In the genomic region with DNA sequence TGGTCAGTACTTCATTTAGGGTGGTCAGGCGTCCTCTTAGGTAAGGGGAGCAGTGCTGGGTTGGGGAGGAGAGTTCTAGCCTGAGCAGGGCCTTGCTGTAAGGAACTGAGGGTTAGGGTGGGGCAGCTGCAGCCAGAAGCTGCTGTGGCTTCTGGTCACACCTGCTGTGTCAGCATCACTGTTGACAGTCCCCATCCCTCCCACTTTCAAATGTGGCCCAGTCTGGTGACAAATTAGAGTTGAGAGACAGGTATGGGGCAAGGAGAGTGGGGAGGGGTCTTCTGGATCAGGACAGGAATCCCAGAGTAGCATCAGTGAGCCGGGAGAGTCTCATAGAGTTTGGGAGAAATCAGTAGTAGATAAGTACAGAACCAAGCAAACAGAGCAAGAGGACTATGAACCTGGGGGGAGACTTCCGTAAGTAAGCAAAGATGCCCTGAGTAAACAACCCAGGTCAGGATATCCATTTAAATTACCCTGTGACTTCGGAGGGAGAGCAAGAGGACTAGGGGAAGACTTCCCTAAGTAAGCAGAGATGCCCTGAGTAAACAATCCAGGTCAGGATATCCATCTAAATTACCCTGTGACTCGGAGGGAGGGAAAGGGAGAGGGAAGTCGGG, we compare ENCODE assay signal across 10 cellular contexts. TPM values are rescaled to one million over a fixed set of nuclear protein-coding genes. Genes with fewer than 3 reads are reported as not detected.
DNase-seq lines count a peak whose midpoint lies in the region; ATAC-seq and TF ChIP-seq lines count a peak whose summit lies in the region.
"Had no signal": no experiment of that assay in that cellular context is flagged by ENCODE, and none has a peak within 500 bp of the region (broad histone marks: within the 10 kb centered on the region; RNA-seq: fewer than 3 reads in every experiment).

No MANE protein-coding gene starts in this region.

- peak overlapping the region; percentile 25 for H3K27ac Mint-ChIP-seq in GM23338
- H3K27ac Mint-ChIP-seq in activated CD8-positive, alpha-beta T cell treated with anti-CD3 and anti-CD28 coated beads, Interleukin-2, amount 10 ng/mL, durations not matched to agents 7 days and 5 days: peak overlapping the region; percentile 48

- no peaks in the 10 kb centered on the region for H3K9me3 Mint-ChIP-seq in GM23338
- H3K9me3 Mint-ChIP-seq in activated CD8-positive, alpha-beta T cell treated with anti-CD3 and anti-CD28 coated beads, Interleukin-2, amount 10 ng/mL, durations not matched to agents 7 days and 5 days (ENCODE audit: insufficient read depth): no peaks in the 10 kb centered on the region

- H3K9me3 ChIP-seq in right lobe of liver: no peaks in the 10 kb centered on the region

- ATAC-seq in GM23338 (no peak), right lobe of liver (peak in 3 of 4 donors; percentile 17 to 43 (median 21)), GM18498 (IDR thresholded peaks at IDR 0.05; ENCODE audit: unreplicated experiment) (no peak), HG03432 (IDR thresholded peaks at IDR 0.05; ENCODE audit: unreplicated experiment) (no peak)
- no peak for ATAC-seq in activated CD8-positive, alpha-beta T cell treated with anti-CD3 and anti-CD28 coated beads, Interleukin-2, amount 10 ng/mL, durations not matched to agents 7 days and 5 days

- no peaks in the 10 kb centered on the region for H3K27me3 ChIP-seq in GM23338 (ENCODE audit: insufficient read depth)
- no peaks in the 10 kb centered on the region for H3K27me3 ChIP-seq in right lobe of liver

- 0 out of 2 replicates have a peak, but pooled peaks cover 6% of the 10 kb centered on the region for H3K4me1 ChIP-seq in GM23338 (ENCODE audit: insufficient read depth)
- H3K4me1 ChIP-seq in right lobe of liver: peaks cover 7 to 65% (median 33%) of the 10 kb centered on the region in 4 donors

- H3K4me1 Mint-ChIP-seq in GM23338: peaks cover 19% of the 10 kb centered on the region
- H3K4me1 Mint-ChIP-seq in activated CD8-positive, alpha-beta T cell treated with anti-CD3 and anti-CD28 coated beads, Interleukin-2, amount 10 ng/mL, durations not matched to agents 7 days and 5 days (ENCODE audit: low read depth): peaks cover 36% of the 10 kb centered on the region

- no peaks in the 10 kb centered on the region for H3K36me3 ChIP-seq in GM23338 (ENCODE audit: insufficient read depth)
- H3K36me3 ChIP-seq in right lobe of liver: peaks cover 0 to 19% (median 8%) of the 10 kb centered on the region in 4 donors

- no peaks in the 10 kb centered on the region for H3K9me2 ChIP-seq in GM23338 (ENCODE audit: insufficient read depth)

- H3K27ac ChIP-seq in 22Rv1: peak overlapping the region; percentile 26; the same call in 1 of the 2 replicates
- 0 out of 2 replicates have a peak overlapping the region, but pooled peaks have one; percentile 48 for H3K27ac ChIP-seq in GM23338 (ENCODE audit: low read depth)
- peak overlapping the region in 1 of 3 donors; percentile 70 for H3K27ac ChIP-seq in right lobe of liver

- H3K79me2 ChIP-seq in GM23338 (replicated peaks; ENCODE audit: insufficient read depth): no peaks in the 10 kb centered on the region

- H2AFZ ChIP-seq in GM23338: no peak overlapping the region

- TF ChIP-seq POLR2A in right lobe of liver (IDR thresholded peaks at IDR 0.05): no peak

- DNase-seq in GM23338 (ENCODE audit: low spot score) (no peak), right lobe of liver (no peak), NCI-H1105 (lab: John Stamatoyannopoulos, UW) (no peak), NCI-H2081 (lab: John Stamatoyannopoulos, UW) (no peak)
- DNase-seq in activated CD8-positive, alpha-beta T cell treated with anti-CD3 and anti-CD28 coated beads, Interleukin-2, amount 10 ng/mL, durations not matched to agents 7 days and 5 days: no peak
- DNase-seq: NCI-H1436 treated with DMSO at 0.1 percent for 48 hours, T1000 had no signal

- H3K4me3 Mint-ChIP-seq in GM23338: no peak overlapping the region; the same call in 2 of the 3 replicates
- H3K4me3 Mint-ChIP-seq in activated CD8-positive, alpha-beta T cell treated with anti-CD3 and anti-CD28 coated beads, Interleukin-2, amount 10 ng/mL, durations not matched to agents 7 days and 5 days: no peak overlapping the region

- 30% methylated on average over 6 of the region's 6 CpGs for WGBS in right lobe of liver (ENCODE audit: insufficient coverage, low coverage, low lambda C conversion rate, missing lambda C conversion rate)

- CTCF ChIA-PET in activated CD8-positive, alpha-beta T cell treated with anti-CD3 and anti-CD28 coated beads, Interleukin-2, amount 10 ng/mL, durations not matched to agents 7 days and 5 days (lab: Charles Lee): no interaction called here

- H3K27me3 Mint-ChIP-seq in GM23338 (ENCODE audit: insufficient read depth, low read depth, poor library complexity): peaks cover 6% of the 10 kb centered on the region
- no peaks in the 10 kb centered on the region for H3K27me3 Mint-ChIP-seq in activated CD8-positive, alpha-beta T cell treated with anti-CD3 and anti-CD28 coated beads, Interleukin-2, amount 10 ng/mL, durations not matched to agents 7 days and 5 days (ENCODE audit: low read depth)

- 0 out of 2 replicates have a peak overlapping the region, but pooled peaks have one; percentile 20 for H3K4me2 ChIP-seq in GM23338

- POLR2A ChIA-PET in activated CD8-positive, alpha-beta T cell treated with anti-CD3 and anti-CD28 coated beads, Interleukin-2, amount 10 ng/mL, durations not matched to agents 7 days and 5 days (lab: Charles Lee): no interaction called here

- peaks cover 12% of the 10 kb centered on the region for H3K36me3 Mint-ChIP-seq in GM23338 (ENCODE audit: low read depth)
- peaks cover 41% of the 10 kb centered on the region for H3K36me3 Mint-ChIP-seq in activated CD8-positive, alpha-beta T cell treated with anti-CD3 and anti-CD28 coated beads, Interleukin-2, amount 10 ng/mL, durations not matched to agents 7 days and 5 days (ENCODE audit: low read depth)

- peaks cover 9% of the 10 kb centered on the region; the same call in 1 of the 2 replicates for H3F3A ChIP-seq in GM23338 (replicated peaks; ENCODE audit: low read depth)

- H3K4me3 ChIP-seq in GM23338: no peak overlapping the region
- H3K4me3 ChIP-seq in right lobe of liver: no peak overlapping the region

- intact Hi-C loops in right lobe of liver (cut with DNase I): no loop called here

- TF ChIP-seq CTCF in 22Rv1 (IDR thresholded peaks at IDR 0.05) (no peak), GM23338 (conservative IDR thresholded peaks at IDR 0.05; ENCODE audit: low read depth in 2 of 2) (no peak), right lobe of liver (IDR thresholded peaks at IDR 0.05) (no peak)

- no peaks in the 10 kb centered on the region; the same call in 1 of the 2 replicates for H4K20me1 ChIP-seq in GM23338 (replicated peaks; ENCODE audit: insufficient read depth)

TF ChIP-seq in GM23338, 12 proteins besides CTCF, POLR2A, EP300 and RAD21 (continues in another document):
- no peak for TF ChIP-seq CREB1 (CRISPR knock-in tag; IDR thresholded peaks at IDR 0.05; ENCODE audit: low read depth)

RNA-seq across cellular contexts. Expression of gene PPP6R2, which starts 53.7 kb away (rescaled TPM):
- 37.5 and 45.8 TPM in 2 replicates for total RNA-seq in GM23338 (2014; rRNA removed; shearing (Covaris generic))
- 11.9 and 13.4 TPM in 2 replicates for polyA plus RNA-seq in GM23338 (2016; fragmentation: Nextera tagmentation; extraction: Ambion mirVana)
- 10 to 100 TPM; 62.1 to 64.9 TPM for total RNA-seq in activated CD8-positive, alpha-beta T cell treated with anti-CD3 and anti-CD28 coated beads, Interleukin-2, amount 10 ng/mL, durations not matched to agents 7 days and 5 days
- 10 to 100 TPM; 38.3 to 80.3 (median 54.4) TPM for total RNA-seq in right lobe of liver

Comparison
In these comparisons a context has a peak if more than half of its experiments do, and no peak if none do; other contexts are left out.
1. ATAC-seq: peak in right lobe of liver (3 of 4); none in GM23338 (single experiment), activated CD8-positive, alpha-beta T cell treated with anti-CD3 and anti-CD28 coated beads, Interleukin-2, amount 10 ng/mL, durations not matched to agents 7 days and 5 days (single experiment), GM18498 (single experiment) and HG03432 (single experiment).